In genomic region chr12:110122929-110123328, GRCh38 we compare ENCODE assay signal across 16 cellular contexts. TPM values are rescaled to one million over a fixed set of nuclear protein-coding genes. Genes with fewer than 3 reads are reported as not detected.
DNase-seq lines count a peak whose midpoint lies in the region; ATAC-seq, FAIRE-seq and TF ChIP-seq lines count a peak whose summit lies in the region.
"Had no signal": no experiment of that assay in that cellular context is flagged by ENCODE, and none has a peak within 500 bp of the region (broad histone marks: within the 10 kb centered on the region; RNA-seq: fewer than 3 reads in every experiment).

No MANE protein-coding gene starts in this region.

- H3K4me3 Mint-ChIP-seq in activated CD8-positive, alpha-beta memory T cell treated with anti-CD3 and anti-CD28 coated beads, Interleukin-2, amount 10 ng/mL, durations not matched to agents 7 days and 5 days, result no peak overlapping the region
- no peak overlapping the region for H3K4me3 Mint-ChIP-seq in type B pancreatic cell

- peaks cover 8% of the 10 kb centered on the region for H3K79me2 ChIP-seq in HepG2 (ENCODE audit: insufficient read depth, low read length)

- CTCF ChIA-PET in activated CD8-positive, alpha-beta memory T cell treated with anti-CD3 and anti-CD28 coated beads, Interleukin-2, amount 10 ng/mL, durations not matched to agents 7 days and 5 days (lab: Charles Lee), result interaction anchor here (1.3 kb wide), 1 partner anchor 8 kb away, joined by 3 read pairs; no protein-coding TSS in a partner anchor
- CTCF ChIA-PET in IMR-90 (lab: Yijun Ruan, JAX), result no interaction called here
- CTCF ChIA-PET in HepG2 (lab: Yijun Ruan, JAX; ENCODE audit: low intra/inter-chr PET ratio, low total read pairs), result no interaction called here

- no peak for TF ChIP-seq EP300 in HepG2 (IDR thresholded peaks at IDR 0.05; ENCODE audit: low read depth in 2 of 2, low read length in 2 of 2)
- no peak for TF ChIP-seq EP300 in HepG2 (CRISPR knock-in tag; IDR thresholded peaks at IDR 0.05; ENCODE audit: borderline replicate concordance)

- H3K36me3 Mint-ChIP-seq in activated CD8-positive, alpha-beta memory T cell treated with anti-CD3 and anti-CD28 coated beads, Interleukin-2, amount 10 ng/mL, durations not matched to agents 7 days and 5 days, result no peaks in the 10 kb centered on the region
- peaks cover 9% of the 10 kb centered on the region for H3K36me3 Mint-ChIP-seq in type B pancreatic cell

- H3K27ac ChIP-seq in IMR-90 (ENCODE audit: insufficient read depth, low read length) (no peak overlapping the region), HepG2 (ENCODE audit: extremely low read length, insufficient read depth, low read length) (no peak overlapping the region), lower lobe of right lung (no peak overlapping the region)
- H3K27ac ChIP-seq: 22Rv1, BLaER1 had no signal

- H2BK120ac ChIP-seq in IMR-90 (ENCODE audit: low read depth, low read length), result no peak overlapping the region

- ATAC-seq in activated CD8-positive, alpha-beta memory T cell treated with anti-CD3 and anti-CD28 coated beads, Interleukin-2, amount 10 ng/mL, durations not matched to agents 7 days and 5 days, result no peak
- ATAC-seq in IMR-90 (ENCODE audit: low read depth), result no peak
- ATAC-seq in HepG2, result no peak
- ATAC-seq in lower lobe of right lung, result no peak
- ATAC-seq: GM12878 had no signal

- no peaks in the 10 kb centered on the region for H3K9me3 ChIP-seq in IMR-90 (ENCODE audit: control insufficient read depth, insufficient read depth, low read length)
- no peaks in the 10 kb centered on the region for H3K9me3 ChIP-seq in HepG2 (ENCODE audit: low read length)
- H3K9me3 ChIP-seq in lower lobe of right lung, result no peaks in the 10 kb centered on the region
- H3K9me3 ChIP-seq: BLaER1 had no signal

- H3K56ac ChIP-seq in IMR-90 (ENCODE audit: extremely low read depth, insufficient read depth, low read length), result no peak overlapping the region

- no CpG with 5 or more reads among the region's 4 CpGs for WGBS in IMR-90 (ENCODE audit: extremely low coverage in 2 of 2, insufficient read length in 1 of 2), 2 experiments
- WGBS in HepG2 (ENCODE audit: low lambda C conversion rate), result 43% methylated on average over 4 of the region's 4 CpGs

- H3K4ac ChIP-seq in IMR-90 (ENCODE audit: low read depth, low read length), result no peak overlapping the region

- H3K4me3 ChIP-seq in IMR-90 (ENCODE audit: insufficient read depth, low read depth, low read length), result no peak overlapping the region
- H3K4me3 ChIP-seq in HepG2 (replicated peaks in 1 of 3; ENCODE audit: insufficient read depth in 1 of 3, low read depth in 2 of 3, low read length in 3 of 3), result no peak overlapping the region
- H3K4me3 ChIP-seq in lower lobe of right lung, result no peak overlapping the region
- H3K4me3 ChIP-seq: BLaER1, GM12878 had no signal

- H3K4me1 ChIP-seq in IMR-90 (ENCODE audit: control insufficient read depth, insufficient read depth, low read length) (peaks cover 10% of the 10 kb centered on the region; the same call in 1 of the 2 replicates), HepG2 (ENCODE audit: insufficient read depth, low read length) (peaks cover 60% of the 10 kb centered on the region), lower lobe of right lung (peaks cover 14% of the 10 kb centered on the region)

- BruUV-seq in IMR-90 (replicated peaks; lab: Mats Ljungman, UMichigan) (no TSS peak), HepG2 (replicated peaks; lab: Mats Ljungman, UMichigan) (no TSS peak)

- POLR2A ChIA-PET in IMR-90 (lab: Charles Lee; ENCODE audit: unreplicated experiment) (no interaction called here), HepG2 (lab: Yijun Ruan, JAX) (interaction anchor here (3.1 kb wide), 1 partner anchor 11 kb away, joined by 26 read pairs; no protein-coding TSS in a partner anchor)

- dilution Hi-C loops in IMR-90 (cut with HindIII; ENCODE audit: low sequenced_read_pairs, unreplicated experiment), result no loop called here

- no peaks in the 10 kb centered on the region for H4K20me1 ChIP-seq in IMR-90 (ENCODE audit: insufficient read depth, low read length)
- H4K20me1 ChIP-seq in HepG2 (ENCODE audit: insufficient read depth, low read length), result no peaks in the 10 kb centered on the region
- H4K20me1 ChIP-seq: BLaER1 had no signal

- intact Hi-C loops in IMR-90 (cut with micrococcal nuclease), result loop anchor here (5.0 kb wide), 1 partner anchor 159 kb away; the partner anchor contains the start of gene ATP2A2
- intact Hi-C loops in HepG2 (cut with micrococcal nuclease; ENCODE audit: unreplicated experiment), result no loop called here
- intact Hi-C loops in lower lobe of right lung (cut with DNase I), result no loop called here

- H3K14ac ChIP-seq in IMR-90 (replicated peaks; ENCODE audit: low read depth, low read length), result no peak overlapping the region

- H2BK15ac ChIP-seq in IMR-90 (ENCODE audit: low read depth, low read length), result no peak overlapping the region

- H3K27me3 ChIP-seq in IMR-90 (ENCODE audit: control insufficient read depth, insufficient read depth, low read length) (no peaks in the 10 kb centered on the region), HepG2 (ENCODE audit: control insufficient read depth in 1 of 2, insufficient read depth in 2 of 2, low read length in 2 of 2) (no peaks in the 10 kb centered on the region; a peak in 1 of 5 replicates), lower lobe of right lung (ENCODE audit: low read depth) (no peaks in the 10 kb centered on the region)
- H3K27me3 ChIP-seq: BLaER1 had no signal

- H3K27me3 Mint-ChIP-seq in activated CD8-positive, alpha-beta memory T cell treated with anti-CD3 and anti-CD28 coated beads, Interleukin-2, amount 10 ng/mL, durations not matched to agents 7 days and 5 days, result peaks cover 36% of the 10 kb centered on the region
- peaks cover 4% of the 10 kb centered on the region for H3K27me3 Mint-ChIP-seq in type B pancreatic cell

- no peak overlapping the region for H3K27ac Mint-ChIP-seq in activated CD8-positive, alpha-beta memory T cell treated with anti-CD3 and anti-CD28 coated beads, Interleukin-2, amount 10 ng/mL, durations not matched to agents 7 days and 5 days
- no peak overlapping the region for H3K27ac Mint-ChIP-seq in type B pancreatic cell

- no peak overlapping the region for H3K18ac ChIP-seq in IMR-90 (ENCODE audit: low read depth, low read length)

- TF ChIP-seq CTCF in IMR-90 (conservative IDR thresholded peaks at IDR 0.05; ENCODE audit: low read depth, low read length) (no peak), HepG2 (CRISPR knock-in tag; IDR thresholded peaks at IDR 0.05) (no peak), type B pancreatic cell (conservative IDR thresholded peaks at IDR 0.05) (no peak), lower lobe of right lung (IDR thresholded peaks at IDR 0.05) (no peak)

- peak overlapping the region in 1 of 2 experiments; percentile 11; a peak in 1 of 4 replicates for H4K8ac ChIP-seq in IMR-90 (ENCODE audit: low read depth in 2 of 2, low read length in 2 of 2)

- peak; percentile 46 for DNase-seq in activated CD8-positive, alpha-beta memory T cell treated with anti-CD3 and anti-CD28 coated beads for 24 hours
- no peak for DNase-seq in activated CD8-positive, alpha-beta memory T cell treated with anti-CD3 and anti-CD28 coated beads, Interleukin-2, amount 10 ng/mL, durations not matched to agents 7 days and 5 days
- no peak for DNase-seq in IMR-90
- no peak for DNase-seq in HepG2 (ENCODE audit: low spot score)
- DNase-seq in type B pancreatic cell (ENCODE audit: extremely low spot score, unreplicated experiment), result peak; percentile 24
- no peak for DNase-seq in COLO668 (lab: John Stamatoyannopoulos, UW; ENCODE audit: unreplicated experiment)
- no peak for DNase-seq in MV-4-11 (lab: John Stamatoyannopoulos, UW)
- no peak for DNase-seq in lower lobe of right lung
- DNase-seq: AML-193, DMS79, GOT3, HCEC 1CT had no signal

- no peaks in the 10 kb centered on the region for H3K9me1 ChIP-seq in IMR-90 (ENCODE audit: insufficient read depth, low read length)

- TF ChIP-seq RAD21 in IMR-90 (IDR thresholded peaks at IDR 0.05; ENCODE audit: low read length) (no peak), HepG2 (CRISPR knock-in tag; IDR thresholded peaks at IDR 0.05) (no peak)

- no peak overlapping the region for H2AFZ ChIP-seq in IMR-90 (replicated peaks; ENCODE audit: low read length, poor library complexity)
- no peak overlapping the region for H2AFZ ChIP-seq in HepG2 (ENCODE audit: low read length)

- no peak overlapping the region for H2AK9ac ChIP-seq in IMR-90 (replicated peaks; ENCODE audit: low read depth, low read length, poor library complexity)

- H2AK5ac ChIP-seq in IMR-90 (ENCODE audit: low read depth, low read length), result no peak overlapping the region

- H3K4me1 Mint-ChIP-seq in activated CD8-positive, alpha-beta memory T cell treated with anti-CD3 and anti-CD28 coated beads, Interleukin-2, amount 10 ng/mL, durations not matched to agents 7 days and 5 days, result peaks cover 7% of the 10 kb centered on the region
- peaks cover 11% of the 10 kb centered on the region for H3K4me1 Mint-ChIP-seq in type B pancreatic cell (ENCODE audit: unreplicated experiment)

- no peaks in the 10 kb centered on the region for H3K9me3 Mint-ChIP-seq in activated CD8-positive, alpha-beta memory T cell treated with anti-CD3 and anti-CD28 coated beads, Interleukin-2, amount 10 ng/mL, durations not matched to agents 7 days and 5 days (ENCODE audit: low read depth)
- no peaks in the 10 kb centered on the region for H3K9me3 Mint-ChIP-seq in type B pancreatic cell
- H3K9me3 Mint-ChIP-seq: IgD-negative memory B cell had no signal

- peaks cover 15 to 21% of the 10 kb centered on the region in 2 experiments for H3K79me1 ChIP-seq in IMR-90 (ENCODE audit: low read depth in 1 of 2, low read length in 2 of 2)

- TF ChIP-seq POLR2A in IMR-90 (IDR thresholded peaks at IDR 0.05; ENCODE audit: low read depth, low read length), result no peak
- no peak for TF ChIP-seq POLR2A in HepG2 (IDR thresholded peaks at IDR 0.05; ENCODE audit: insufficient read depth in 1 of 2, low read depth in 2 of 2, low read length in 2 of 2)

- FAIRE-seq in HepG2 (lab: Jason Lieb, UNC), result no peak
- FAIRE-seq: GM12878 had no signal

- H3K23ac ChIP-seq in IMR-90 (ENCODE audit: low read depth, low read length), result no peak overlapping the region

- in situ Hi-C loops in IMR-90 (cut with MboI; ENCODE audit: low sequenced_read_pairs) (no loop called here), HepG2 (cut with HindIII; ENCODE audit: extremely low pct_ligation_motif_present, low pct_unique_long_range_greater_than_20kb) (loop anchor here (25.0 kb wide), 2 partner anchors 314 to 464 kb away; partner anchors contain the start of gene PPTC7)

- H3K36me3 ChIP-seq in IMR-90 (ENCODE audit: control insufficient read depth, insufficient read depth, low read length), result no peaks in the 10 kb centered on the region
- H3K36me3 ChIP-seq in HepG2 (replicated peaks in 1 of 2; ENCODE audit: control insufficient read depth in 1 of 2, insufficient read depth in 2 of 2, low read length in 2 of 2), result peaks cover 0 to 7% of the 10 kb centered on the region in 2 experiments; a peak in 1 of 5 replicates
- H3K36me3 ChIP-seq in lower lobe of right lung, result no peaks in the 10 kb centered on the region

- H3K4me2 ChIP-seq in IMR-90 (ENCODE audit: low read depth, low read length), result no peak overlapping the region
- peak overlapping the region; percentile 67; the same call in 1 of the 2 replicates for H3K4me2 ChIP-seq in HepG2 (ENCODE audit: low read depth, low read length)

- no peak overlapping the region for H4K5ac ChIP-seq in IMR-90 (ENCODE audit: low read depth, low read length)

- H3K9ac ChIP-seq in IMR-90 (ENCODE audit: low read depth, low read length) (no peak overlapping the region), HepG2 (ENCODE audit: insufficient read depth, low read depth, low read length) (no peak overlapping the region)
- H3K9ac ChIP-seq: BLaER1 had no signal

- no peak overlapping the region for H2BK5ac ChIP-seq in IMR-90 (ENCODE audit: low read depth, low read length, poor library complexity, severe bottlenecking)

- H4K91ac ChIP-seq in IMR-90 (ENCODE audit: insufficient read depth, low read depth, low read length), result no peak overlapping the region

- peak overlapping the region; percentile 36; the same call in 1 of the 2 replicates for H2BK20ac ChIP-seq in IMR-90 (ENCODE audit: low read depth, low read length)

RNA-seq across cellular contexts. Expression of gene IFT81, which starts 1.2 kb away (rescaled TPM):
- 1 to 10 TPM; 1.4 to 2.2 TPM for total RNA-seq in activated CD8-positive, alpha-beta memory T cell treated with anti-CD3 and anti-CD28 coated beads, Interleukin-2, amount 10 ng/mL, durations not matched to agents 7 days and 5 days
- 6.1 and 10.6 TPM in 2 replicates for total RNA-seq in IMR-90 (2012; rRNA removed)
- polyA plus RNA-seq in IMR-90 (2012; rRNA removed), result 6.7 and 8.1 TPM in 2 replicates
- polyA plus RNA-seq in IMR-90 (2012; cell fraction: cytosol; rRNA removed), result 1.5 and 2.1 TPM in 2 replicates
- 2.3 and 9.2 TPM in 2 replicates for polyA plus RNA-seq in IMR-90 (2012; cell fraction: nucleus; rRNA removed; ENCODE audit: low replicate concordance)
- 13.0 and 13.3 TPM in 2 replicates for total RNA-seq in HepG2 (2016; rRNA removed; fragmentation: Illumina TruSeq; extraction: Trizol)
- 11.0 and 12.4 TPM in 2 replicates for total RNA-seq in HepG2 (2016; cell fraction: cytosol; rRNA removed; fragmentation: Illumina TruSeq; extraction: Trizol; ENCODE audit: low read depth)
- 11.7 and 13.4 TPM in 2 replicates for total RNA-seq in HepG2 (2016; cell fraction: insoluble cytoplasmic fraction; rRNA removed; fragmentation: Illumina TruSeq; extraction: Trizol)
- total RNA-seq in HepG2 (2016; cell fraction: membrane; rRNA removed; fragmentation: Illumina TruSeq; extraction: Trizol), result 6.8 and 7.4 TPM in 2 replicates
- total RNA-seq in HepG2 (2016; cell fraction: nucleus; rRNA removed; fragmentation: Illumina TruSeq; extraction: Trizol), result 15.0 and 16.9 TPM in 2 replicates
- 3.1 and 4.2 TPM in 2 replicates for polyA plus RNA-seq in HepG2 (2011; rRNA removed)
- polyA plus RNA-seq in HepG2 (2011; cell fraction: cytosol; rRNA removed), result 1.2 and 1.5 TPM in 2 replicates
- 7.0 and 7.1 TPM in 2 replicates for polyA plus RNA-seq in HepG2 (2011; cell fraction: nucleus; rRNA removed)
- polyA plus RNA-seq in HepG2 (2012), result 4.5 and 5.3 TPM in 2 replicates
- 0.58 and 0.62 TPM in 2 replicates for polyA plus RNA-seq in HepG2 (2016; cell fraction: cytosol; fragmentation: Illumina TruSeq; extraction: Trizol; ENCODE audit: low read depth)
- 11.3 and 11.5 TPM in 2 replicates for polyA plus RNA-seq in HepG2 (2016; cell fraction: insoluble cytoplasmic fraction; fragmentation: Illumina TruSeq; extraction: Trizol; ENCODE audit: low read depth)
- polyA plus RNA-seq in HepG2 (2016; cell fraction: membrane; fragmentation: Illumina TruSeq; extraction: Trizol; ENCODE audit: low read depth), result 1.2 and 1.8 TPM in 2 replicates
- polyA plus RNA-seq in HepG2 (2016; cell fraction: nucleus; fragmentation: Illumina TruSeq; extraction: Trizol; ENCODE audit: insufficient read depth, low read depth), result 21.3 and 21.4 TPM in 2 replicates
- 1.5 and 2.3 TPM in 2 replicates for polyA minus RNA-seq in HepG2 (2011; rRNA and poly(A)+ RNA removed; ENCODE audit: low replicate concordance)
- polyA minus RNA-seq in HepG2 (2011; cell fraction: cytosol; rRNA and poly(A)+ RNA removed), result 3.5 and 4.3 TPM in 2 replicates
- 13.3 and 14.9 TPM in 2 replicates for polyA minus RNA-seq in HepG2 (2011; cell fraction: nucleus; rRNA and poly(A)+ RNA removed)
- 12.6 and 33.8 TPM in 2 replicates for total RNA-seq in type B pancreatic cell (ENCODE audit: low replicate concordance)
- 12.5 TPM for total RNA-seq in lower lobe of right lung

Comparison
In these comparisons a context has a peak if more than half of its experiments do, and no peak if none do; other contexts are left out.
1. DNase-seq: peak in activated CD8-positive, alpha-beta memory T cell treated with anti-CD3 and anti-CD28 coated beads for 24 hours (single experiment) and type B pancreatic cell (single experiment); none in activated CD8-positive, alpha-beta memory T cell treated with anti-CD3 and anti-CD28 coated beads, Interleukin-2, amount 10 ng/mL, durations not matched to agents 7 days and 5 days (single experiment), IMR-90 (single experiment), HepG2 (single experiment), COLO668 (single experiment), MV-4-11 (single experiment) and lower lobe of right lung (single experiment).